ENCODE assay signal across 24 cellular contexts in the genomic region with DNA sequence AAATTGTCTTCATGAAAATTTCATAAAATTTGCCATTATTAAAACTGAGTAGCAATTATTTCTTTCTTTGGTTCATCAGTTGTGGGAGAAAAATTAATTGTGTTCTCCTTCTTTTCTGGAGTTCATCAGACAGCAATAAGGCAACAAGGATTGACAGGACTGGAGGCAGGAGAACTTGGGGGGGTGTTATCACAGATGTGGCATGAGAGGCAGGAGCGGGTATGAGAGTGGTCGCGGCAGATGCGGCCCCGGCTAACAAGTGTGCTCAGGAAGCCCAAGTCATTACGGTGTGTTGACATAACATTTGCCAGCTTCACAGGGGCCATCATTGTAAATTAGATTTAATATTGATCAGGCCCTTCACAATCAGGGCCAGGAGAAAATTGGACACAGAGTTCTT.
"Had no signal": no experiment of that assay in that cellular context is flagged by ENCODE, and none has a peak within 500 bp of the region (broad histone marks: within the 10 kb centered on the region; RNA-seq: fewer than 3 reads in every experiment).

No MANE protein-coding gene starts in this region.

- H3K27me3 ChIP-seq: breast epithelium, foreskin keratinocyte, hepatocyte, neutrophil, ovary, right atrium auricular region, spleen, upper lobe of right lung had no signal

- H3K4me3 Mint-ChIP-seq: activated naive CD8-positive, alpha-beta T cell treated with anti-CD3 and anti-CD28 coated beads for 36 hours; central memory CD8-positive, alpha-beta T cell; natural killer cell had no signal

- DNase-seq: activated CD4-positive, alpha-beta T cell treated with anti-CD3 and anti-CD28 coated beads for 4 hours; activated CD4-positive, alpha-beta T cell treated with anti-CD3 and anti-CD28 coated beads, Interleukin-2, amount 50 U/mL, for 48 hours; activated CD4-positive, CD25-positive, alpha-beta regulatory T cell; activated naive CD4-positive, alpha-beta T cell treated with Interleukin-2 at 50 U/mL for 16 hours; activated naive CD8-positive, alpha-beta T cell treated with anti-CD3 and anti-CD28 coated beads for 36 hours; activated T-cell treated with anti-CD3 and anti-CD28 coated beads, Interleukin-2, amount 50 U/mL, for 48 hours; effector memory CD4-positive, alpha-beta T cell; foreskin keratinocyte; left ventricle myocardium superior; mammary epithelial cell; midbrain; natural killer cell; ovary; spleen; stimulated activated CD4-positive, alpha-beta T cell treated with anti-CD3 and anti-CD28 coated beads, Interleukin-4, amount 100 ng/mL, for 1 hour; stimulated activated naive CD4-positive, alpha-beta T cell; upper lobe of right lung had no signal

- H3K4me1 ChIP-seq: breast epithelium, foreskin keratinocyte, prostate gland, right atrium auricular region, spleen, upper lobe of right lung had no signal

- H3K36me3 Mint-ChIP-seq: activated naive CD8-positive, alpha-beta T cell treated with anti-CD3 and anti-CD28 coated beads for 36 hours; natural killer cell had no signal

- H3K36me3 ChIP-seq: breast epithelium, neutrophil, ovary, prostate gland, right atrium auricular region, spleen, thoracic aorta, upper lobe of right lung had no signal

- H3K4me3 ChIP-seq: breast epithelium, hepatocyte, ovary, prostate gland, right atrium auricular region, spleen, thoracic aorta, upper lobe of right lung had no signal

- H3K27ac Mint-ChIP-seq: activated naive CD8-positive, alpha-beta T cell treated with anti-CD3 and anti-CD28 coated beads for 36 hours; natural killer cell had no signal

- H3K4me1 Mint-ChIP-seq: activated naive CD8-positive, alpha-beta T cell treated with anti-CD3 and anti-CD28 coated beads for 36 hours; central memory CD8-positive, alpha-beta T cell; natural killer cell had no signal

- H3K4me2 ChIP-seq: hepatocyte had no signal

- H3K79me2 ChIP-seq: hepatocyte had no signal

- H3K27ac ChIP-seq: breast epithelium, foreskin keratinocyte, hepatocyte, neutrophil, ovary, prostate gland, right atrium auricular region, spleen, thoracic aorta, upper lobe of right lung had no signal

- H3K27me3 Mint-ChIP-seq: activated naive CD8-positive, alpha-beta T cell treated with anti-CD3 and anti-CD28 coated beads for 36 hours had no signal

- ATAC-seq: foreskin keratinocyte, left ventricle myocardium superior, natural killer cell, upper lobe of right lung had no signal

- H2AFZ ChIP-seq: hepatocyte had no signal
